ENCODE assay signal across 7 cellular contexts in genomic region chr3:189025866-189026265, GRCh38.
"Had no signal": no experiment of that assay in that cellular context is flagged by ENCODE, and none has a peak within 500 bp of the region (broad histone marks: within the 10 kb centered on the region; RNA-seq: fewer than 3 reads in every experiment).

No MANE protein-coding gene starts in this region.

- H3K4me3 ChIP-seq: K562 had no signal

- H3K27ac Mint-ChIP-seq: IgD-negative memory B cell had no signal

- H3K4me2 ChIP-seq: KMS-11 had no signal

- H3K9ac ChIP-seq: KMS-11 had no signal

- FAIRE-seq: HTR-8/SVneo, K562 had no signal

- H3K4me3 Mint-ChIP-seq: IgD-negative memory B cell had no signal

- H3K4me1 Mint-ChIP-seq: IgD-negative memory B cell had no signal

- ATAC-seq: K562 had no signal

- H3K27ac ChIP-seq: HL-60, KMS-11 had no signal

- DNase-seq: IMR-90, KBM-7 had no signal
